ENCODE assay signal across 12 cellular contexts in the genomic region with DNA sequence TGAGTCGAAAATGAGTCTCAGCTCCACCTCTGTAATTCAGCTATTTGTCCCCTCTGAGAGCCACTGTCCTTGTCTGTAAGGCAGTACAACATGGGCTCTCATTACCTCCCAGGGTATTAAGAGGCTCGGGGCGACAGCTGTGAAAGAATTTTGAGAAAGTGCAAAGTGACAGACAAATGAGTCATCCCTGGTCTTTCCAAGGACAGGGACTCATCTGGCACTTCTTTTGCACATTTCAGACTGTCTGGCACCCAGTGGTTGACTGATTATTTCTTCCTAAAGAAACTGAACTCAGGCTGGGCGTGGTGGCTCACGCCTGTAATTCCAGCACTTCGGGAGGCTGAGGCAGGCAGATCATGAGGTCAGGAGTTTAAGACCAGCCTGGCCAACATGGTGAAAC.
DNase-seq lines count a peak whose midpoint lies in the region; ATAC-seq, FAIRE-seq and TF ChIP-seq lines count a peak whose summit lies in the region.
"Had no signal": no experiment of that assay in that cellular context is flagged by ENCODE, and none has a peak within 500 bp of the region (broad histone marks: within the 10 kb centered on the region; RNA-seq: fewer than 3 reads in every experiment).

No MANE protein-coding gene starts in this region.

- no peak for DNase-seq in activated naive CD8-positive, alpha-beta T cell treated with anti-CD3 and anti-CD28 coated beads, Interleukin-2, amount 50 U/mL, for 24 hours
- no peak for DNase-seq in activated naive CD8-positive, alpha-beta T cell treated with anti-CD3 and anti-CD28 coated beads for 36 hours
- DNase-seq in MV-4-11 (lab: John Stamatoyannopoulos, UW) (peak; percentile 63), endothelial cell of umbilical vein (ENCODE audit: low read depth, low spot score) (no peak), smooth muscle cell (lab: John Stamatoyannopoulos, UW; ENCODE audit: unreplicated experiment) (no peak), C1 segment of cervical spinal cord (lab: John Stamatoyannopoulos, UW) (no peak)
- no peak for DNase-seq in effector CD8-positive, alpha-beta T cell (lab: John Stamatoyannopoulos, UW)
- DNase-seq: DMS153; Peyer's patch; stimulated activated CD8-positive, alpha-beta memory T cell treated with anti-CD3 and anti-CD28 coated beads, Interleukin-4, amount 100 ng/mL, for 48 hours had no signal

- no peak overlapping the region for H3K27ac Mint-ChIP-seq in activated naive CD8-positive, alpha-beta T cell treated with anti-CD3 and anti-CD28 coated beads, Interleukin-2, amount 50 U/mL, for 24 hours
- no peak overlapping the region for H3K27ac Mint-ChIP-seq in activated naive CD8-positive, alpha-beta T cell treated with anti-CD3 and anti-CD28 coated beads for 36 hours

- TF ChIP-seq CTCF in endothelial cell of umbilical vein (IDR thresholded peaks at IDR 0.05; ENCODE audit: extremely low read depth in 1 of 2, insufficient read depth in 1 of 2, low read depth in 1 of 2, low read length in 2 of 2) (no peak), smooth muscle cell (IDR thresholded peaks at IDR 0.05; ENCODE audit: borderline replicate concordance, insufficient read depth, poor library complexity, severe bottlenecking) (no peak)

- POLR2A ChIA-PET in endothelial cell of umbilical vein (lab: Charles Lee), result no interaction called here

- BruUV-seq in endothelial cell of umbilical vein (replicated peaks; lab: Mats Ljungman, UMichigan), result no TSS peak

- H3K4me3 ChIP-seq in endothelial cell of umbilical vein (replicated peaks in 1 of 3; ENCODE audit: insufficient read depth in 1 of 3, low read depth in 1 of 3, low read length in 3 of 3) (no peak overlapping the region), smooth muscle cell (no peak overlapping the region)
- H3K4me3 ChIP-seq: Peyer's patch, prostate gland had no signal

- H3K27me3 ChIP-seq in endothelial cell of umbilical vein (ENCODE audit: control insufficient read depth in 2 of 2, insufficient read depth in 2 of 2, low read length in 2 of 2) (no peaks in the 10 kb centered on the region), smooth muscle cell (ENCODE audit: low read depth) (no peaks in the 10 kb centered on the region)
- H3K27me3 ChIP-seq: Peyer's patch had no signal

- no peaks in the 10 kb centered on the region for H4K20me1 ChIP-seq in endothelial cell of umbilical vein (replicated peaks; ENCODE audit: control insufficient read depth, extremely low read depth, insufficient read depth, low read length)
- peaks cover 92% of the 10 kb centered on the region for H4K20me1 ChIP-seq in smooth muscle cell (ENCODE audit: low read depth)

- intact Hi-C loops in endothelial cell of umbilical vein (cut with micrococcal nuclease), result no loop called here

- no peaks in the 10 kb centered on the region for H3K9me3 Mint-ChIP-seq in activated naive CD8-positive, alpha-beta T cell treated with anti-CD3 and anti-CD28 coated beads, Interleukin-2, amount 50 U/mL, for 24 hours
- H3K9me3 Mint-ChIP-seq in activated naive CD8-positive, alpha-beta T cell treated with anti-CD3 and anti-CD28 coated beads for 36 hours, result no peaks in the 10 kb centered on the region

- FAIRE-seq in endothelial cell of umbilical vein (lab: Jason Lieb, UNC), result peak; percentile 50

- no peak overlapping the region for H3K4me3 Mint-ChIP-seq in activated naive CD8-positive, alpha-beta T cell treated with anti-CD3 and anti-CD28 coated beads, Interleukin-2, amount 50 U/mL, for 24 hours
- no peak overlapping the region for H3K4me3 Mint-ChIP-seq in activated naive CD8-positive, alpha-beta T cell treated with anti-CD3 and anti-CD28 coated beads for 36 hours

- CTCF ChIA-PET in endothelial cell of umbilical vein (lab: Charles Lee), result interaction anchor here (0.6 to 1.5 kb wide), 4 partner anchors 9 to 193 kb away, joined by 3 to 5 read pairs (median 4); no protein-coding TSS in a partner anchor

- dilution Hi-C loops in endothelial cell of umbilical vein (cut with MboI; ENCODE audit: extremely low pct_ligation_motif_present, low sequenced_read_pairs), result no loop called here

- no peaks in the 10 kb centered on the region for H3K36me3 Mint-ChIP-seq in activated naive CD8-positive, alpha-beta T cell treated with anti-CD3 and anti-CD28 coated beads, Interleukin-2, amount 50 U/mL, for 24 hours (ENCODE audit: low read depth)
- H3K36me3 Mint-ChIP-seq in activated naive CD8-positive, alpha-beta T cell treated with anti-CD3 and anti-CD28 coated beads for 36 hours, result no peaks in the 10 kb centered on the region

- H2AFZ ChIP-seq in endothelial cell of umbilical vein (ENCODE audit: low read depth, low read length) (no peak overlapping the region), smooth muscle cell (ENCODE audit: low read depth) (no peak overlapping the region)

- no peaks in the 10 kb centered on the region for H3F3A ChIP-seq in smooth muscle cell (ENCODE audit: low read depth)

- H3K27ac ChIP-seq in endothelial cell of umbilical vein (ENCODE audit: insufficient read depth, low read depth, low read length) (no peak overlapping the region), smooth muscle cell (ENCODE audit: low read depth) (peak overlapping the region; percentile 70)

- peak; percentile 78 for ATAC-seq in activated naive CD8-positive, alpha-beta T cell treated with anti-CD3 and anti-CD28 coated beads, Interleukin-2, amount 50 U/mL, for 24 hours
- ATAC-seq in GM18868 (IDR thresholded peaks at IDR 0.05; ENCODE audit: unreplicated experiment), result no peak

- H3K79me2 ChIP-seq in endothelial cell of umbilical vein (ENCODE audit: control insufficient read depth, insufficient read depth, low read length) (peaks cover 20% of the 10 kb centered on the region), smooth muscle cell (ENCODE audit: low read depth) (peaks cover 87% of the 10 kb centered on the region)

- H3K9me3 ChIP-seq in endothelial cell of umbilical vein (replicated peaks; ENCODE audit: control insufficient read depth, insufficient read depth, low read length) (no peaks in the 10 kb centered on the region), smooth muscle cell (replicated peaks; ENCODE audit: low read depth) (no peaks in the 10 kb centered on the region)
- H3K9me3 ChIP-seq: Peyer's patch, prostate gland had no signal

- H3K36me3 ChIP-seq in endothelial cell of umbilical vein (ENCODE audit: control insufficient read depth in 2 of 2, extremely low read depth in 1 of 2, insufficient read depth in 2 of 2, low read length in 2 of 2) (no peaks in the 10 kb centered on the region), smooth muscle cell (ENCODE audit: low read depth) (no peaks in the 10 kb centered on the region)
- H3K36me3 ChIP-seq: Peyer's patch, prostate gland had no signal

- H3K4me1 ChIP-seq in endothelial cell of umbilical vein (ENCODE audit: control insufficient read depth, extremely low read depth, insufficient read depth, low read length) (peaks cover 14% of the 10 kb centered on the region), smooth muscle cell (ENCODE audit: low read depth) (peaks cover 4% of the 10 kb centered on the region)

- no peaks in the 10 kb centered on the region for H3K27me3 Mint-ChIP-seq in activated naive CD8-positive, alpha-beta T cell treated with anti-CD3 and anti-CD28 coated beads, Interleukin-2, amount 50 U/mL, for 24 hours
- no peaks in the 10 kb centered on the region for H3K27me3 Mint-ChIP-seq in activated naive CD8-positive, alpha-beta T cell treated with anti-CD3 and anti-CD28 coated beads for 36 hours

- H3K9ac ChIP-seq in endothelial cell of umbilical vein (replicated peaks; ENCODE audit: extremely low read depth, insufficient read depth, low read length) (no peak overlapping the region), smooth muscle cell (ENCODE audit: low read depth) (peak overlapping the region; percentile 28)

- H3K4me2 ChIP-seq in endothelial cell of umbilical vein (ENCODE audit: insufficient read depth, low read length) (no peak overlapping the region), smooth muscle cell (peak overlapping the region; percentile 65)

- TF ChIP-seq POLR2A in endothelial cell of umbilical vein (IDR thresholded peaks at IDR 0.05; ENCODE audit: low read depth, low read length), result no peak

- no peaks in the 10 kb centered on the region for H3K9me1 ChIP-seq in endothelial cell of umbilical vein (replicated peaks; ENCODE audit: control insufficient read depth, extremely low read depth, insufficient read depth, low read length)

- WGBS in smooth muscle cell (ENCODE audit: low lambda C conversion rate), result 18% methylated on average over 6 of the region's 6 CpGs

- H3K4me1 Mint-ChIP-seq in activated naive CD8-positive, alpha-beta T cell treated with anti-CD3 and anti-CD28 coated beads, Interleukin-2, amount 50 U/mL, for 24 hours, result peaks cover 44% of the 10 kb centered on the region
- H3K4me1 Mint-ChIP-seq in activated naive CD8-positive, alpha-beta T cell treated with anti-CD3 and anti-CD28 coated beads for 36 hours, result peaks cover 29% of the 10 kb centered on the region

TF ChIP-seq in endothelial cell of umbilical vein, 7 proteins besides CTCF, POLR2A, EP300 and RAD21:
- no peak for TF ChIP-seq JUN (IDR thresholded peaks at IDR 0.05; ENCODE audit: borderline replicate concordance, insufficient read depth, insufficient read length, low read depth)
